16 cellular contexts compared by ENCODE assay signal in genomic region chr5:36691993-36692392, GRCh38.
A peak's percentile ranks its signal among the peaks of the same experiment; 100 is the strongest.
DNase-seq lines count a peak whose midpoint lies in the region; ATAC-seq and TF ChIP-seq lines count a peak whose summit lies in the region.
"Had no signal": no experiment of that assay in that cellular context is flagged by ENCODE, and none has a peak within 500 bp of the region (broad histone marks: within the 10 kb centered on the region; RNA-seq: fewer than 3 reads in every experiment).

No MANE protein-coding gene starts in this region.

- H3K27me3 Mint-ChIP-seq in naive B cell, result no peaks in the 10 kb centered on the region
- H3K27me3 Mint-ChIP-seq in activated T-helper 1 cell treated with anti-CD3 and anti-CD28 coated beads, Interleukin-12 subunit alpha, Interleukin-12 subunit beta, Interleukin-2, Interleukin-4 antibody, amounts not matched to agents 30 ng/mL and 10 ng/mL and 1 ng/mL, durations not matched to agents 14 hours and 24 hours and 36 hours (ENCODE audit: insufficient read depth), result peaks cover 6% of the 10 kb centered on the region

- peak overlapping the region in 6 of 8 donors; percentile 39 to 92 (median 81) for H3K4me3 Mint-ChIP-seq in naive B cell
- H3K4me3 Mint-ChIP-seq in activated T-helper 1 cell treated with anti-CD3 and anti-CD28 coated beads, Interleukin-12 subunit alpha, Interleukin-12 subunit beta, Interleukin-2, Interleukin-4 antibody, amounts not matched to agents 30 ng/mL and 10 ng/mL and 1 ng/mL, durations not matched to agents 14 hours and 24 hours and 36 hours, result no peak overlapping the region

- H3K36me3 ChIP-seq in mucosa of descending colon (ENCODE audit: low read depth), result no peaks in the 10 kb centered on the region
- H3K36me3 ChIP-seq: right lobe of liver, stomach had no signal

- no peaks in the 10 kb centered on the region for H3K9me3 Mint-ChIP-seq in naive B cell
- no peaks in the 10 kb centered on the region for H3K9me3 Mint-ChIP-seq in activated T-helper 1 cell treated with anti-CD3 and anti-CD28 coated beads, Interleukin-12 subunit alpha, Interleukin-12 subunit beta, Interleukin-2, Interleukin-4 antibody, amounts not matched to agents 30 ng/mL and 10 ng/mL and 1 ng/mL, durations not matched to agents 14 hours and 24 hours and 36 hours
- H3K9me3 Mint-ChIP-seq: activated naive CD4-positive, alpha-beta T cell treated with anti-CD3 and anti-CD28 coated beads, Interleukin-2, amount 50 U/mL, for 72 hours; IgD-negative memory B cell; natural killer cell had no signal

- ATAC-seq in naive B cell (ENCODE audit: low read depth in 2 of 2), result no peak
- ATAC-seq in GM18870 (IDR thresholded peaks at IDR 0.05; ENCODE audit: unreplicated experiment), result no peak
- ATAC-seq in mucosa of descending colon, result no peak
- ATAC-seq: activated naive CD4-positive, alpha-beta T cell treated with anti-CD3 and anti-CD28 coated beads, Interleukin-2, amount 50 U/mL, for 72 hours; foreskin keratinocyte; natural killer cell had no signal

- in situ Hi-C loops in GM13976 (cut with MboI; ENCODE audit: low sequenced_read_pairs, unreplicated experiment), result loop anchor here (10.0 kb wide), 1 partner anchor 277 kb away; no protein-coding TSS in a partner anchor

- H3K4me1 Mint-ChIP-seq in naive B cell, result peaks cover 23 to 48% (median 32%) of the 10 kb centered on the region in 3 donors
- peaks cover 11% of the 10 kb centered on the region for H3K4me1 Mint-ChIP-seq in activated T-helper 1 cell treated with anti-CD3 and anti-CD28 coated beads, Interleukin-12 subunit alpha, Interleukin-12 subunit beta, Interleukin-2, Interleukin-4 antibody, amounts not matched to agents 30 ng/mL and 10 ng/mL and 1 ng/mL, durations not matched to agents 14 hours and 24 hours and 36 hours (ENCODE audit: low read depth)

- H3K4me1 ChIP-seq in mucosa of descending colon (ENCODE audit: low read depth), result peaks cover 10% of the 10 kb centered on the region

- H3K36me3 Mint-ChIP-seq in naive B cell, result no peaks in the 10 kb centered on the region
- no peaks in the 10 kb centered on the region for H3K36me3 Mint-ChIP-seq in activated T-helper 1 cell treated with anti-CD3 and anti-CD28 coated beads, Interleukin-12 subunit alpha, Interleukin-12 subunit beta, Interleukin-2, Interleukin-4 antibody, amounts not matched to agents 30 ng/mL and 10 ng/mL and 1 ng/mL, durations not matched to agents 14 hours and 24 hours and 36 hours (ENCODE audit: low read depth)
- H3K36me3 Mint-ChIP-seq: IgD-negative memory B cell, natural killer cell had no signal

- H3K9me3 ChIP-seq in mucosa of descending colon, result no peaks in the 10 kb centered on the region
- H3K9me3 ChIP-seq: right lobe of liver, stomach had no signal

- TF ChIP-seq CTCF in fibroblast of the aortic adventitia (IDR thresholded peaks at IDR 0.05; ENCODE audit: insufficient read depth, low read length), result no peak
- TF ChIP-seq CTCF in GM13976 (IDR thresholded peaks at IDR 0.05; ENCODE audit: borderline replicate concordance, control extremely low read depth, extremely low read depth, insufficient read depth, missing control alignments), result no peak
- TF ChIP-seq CTCF in mucosa of descending colon (IDR thresholded peaks at IDR 0.05), result no peak

- DNase-seq in SIG-M5 treated with dmso at 0.1 percent for 504 hours (lab: John Stamatoyannopoulos, UW; ENCODE audit: unreplicated experiment) (peak; percentile 26), SIG-M5 (lab: John Stamatoyannopoulos, UW) (no peak), fibroblast of the aortic adventitia (ENCODE audit: low read depth) (peak; percentile 74), naive B cell (no peak), GM13976 (ENCODE audit: low spot score) (no peak), mucosa of descending colon (no peak)
- no peak for DNase-seq in activated T-helper 1 cell treated with anti-CD3 and anti-CD28 coated beads, Interleukin-12 subunit alpha, Interleukin-12 subunit beta, Interleukin-2, Interleukin-4 antibody, amounts not matched to agents 30 ng/mL and 10 ng/mL and 1 ng/mL, durations not matched to agents 14 hours and 24 hours and 36 hours (ENCODE audit: low spot score)
- DNase-seq: foreskin keratinocyte, natural killer cell, NCI-H1436, right lobe of liver, stomach had no signal

- H3K4me3 ChIP-seq in fibroblast of the aortic adventitia (ENCODE audit: low read depth, low read length), result no peak overlapping the region
- H3K4me3 ChIP-seq in mucosa of descending colon, result no peak overlapping the region
- H3K4me3 ChIP-seq: right lobe of liver, SK-N-MC had no signal

- intact Hi-C loops in activated T-helper 1 cell treated with anti-CD3 and anti-CD28 coated beads, Interleukin-12 subunit alpha, Interleukin-12 subunit beta, Interleukin-2, Interleukin-4 antibody, amounts not matched to agents 30 ng/mL and 10 ng/mL and 1 ng/mL, durations not matched to agents 14 hours and 24 hours and 36 hours (cut with micrococcal nuclease), result loop anchor here (2.0 to 10.0 kb wide), 2 partner anchors 87 to 277 kb away; partner anchors contain the start of gene SLC1A3
- intact Hi-C loops in mucosa of descending colon (cut with DNase I, micrococcal nuclease), result loop anchor here in 1 of 2 donors (10.0 kb wide), 1 partner anchor 277 kb away; no protein-coding TSS in a partner anchor

- peak overlapping the region in 1 of 6 donors; percentile 11 for H3K27ac Mint-ChIP-seq in naive B cell
- no peak overlapping the region for H3K27ac Mint-ChIP-seq in activated T-helper 1 cell treated with anti-CD3 and anti-CD28 coated beads, Interleukin-12 subunit alpha, Interleukin-12 subunit beta, Interleukin-2, Interleukin-4 antibody, amounts not matched to agents 30 ng/mL and 10 ng/mL and 1 ng/mL, durations not matched to agents 14 hours and 24 hours and 36 hours
- H3K27ac Mint-ChIP-seq: activated naive CD4-positive, alpha-beta T cell treated with anti-CD3 and anti-CD28 coated beads, Interleukin-2, amount 50 U/mL, for 72 hours; natural killer cell had no signal

Comparison
In these comparisons a context has a peak if more than half of its experiments do, and no peak if none do; other contexts are left out.
1. DNase-seq: peak in SIG-M5 treated with dmso at 0.1 percent for 504 hours (single experiment) and fibroblast of the aortic adventitia (single experiment); none in SIG-M5 (single experiment), naive B cell (single experiment), activated T-helper 1 cell treated with anti-CD3 and anti-CD28 coated beads, Interleukin-12 subunit alpha, Interleukin-12 subunit beta, Interleukin-2, Interleukin-4 antibody, amounts not matched to agents 30 ng/mL and 10 ng/mL and 1 ng/mL, durations not matched to agents 14 hours and 24 hours and 36 hours (single experiment), GM13976 (single experiment) and mucosa of descending colon (0 of 3).